Comparison of ENCODE assay signal across 1 cellular context in the genomic region with DNA sequence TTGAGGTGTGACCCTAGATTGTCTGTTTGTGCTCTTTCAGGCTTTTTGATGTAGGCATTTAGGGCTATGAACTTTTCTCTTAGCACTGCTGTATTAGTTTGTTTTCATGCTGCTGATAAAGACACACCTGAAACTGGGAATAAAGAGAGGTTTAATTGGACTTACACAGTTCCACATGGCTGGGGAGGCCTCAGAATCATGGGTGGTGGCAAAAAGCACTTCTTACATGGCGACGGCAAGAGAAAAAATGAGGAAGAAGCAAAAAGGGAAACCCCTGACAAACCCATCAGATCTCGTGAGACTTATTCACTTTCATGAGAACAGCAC. TPM values are rescaled to one million over a fixed set of nuclear protein-coding genes. Genes with fewer than 3 reads are reported as not detected.
"Had no signal": no experiment of that assay in that cellular context is flagged by ENCODE, and none has a peak within 500 bp of the region (broad histone marks: within the 10 kb centered on the region; RNA-seq: fewer than 3 reads in every experiment).

No MANE protein-coding gene starts in this region.

RNA-seq across cellular contexts. Expression of gene SERINC2, which starts 59.3 kb away (rescaled TPM):
- polyA plus RNA-seq: naive thymus-derived CD4-positive, alpha-beta T cell had no signal
